In genomic region chr3:45123030-45123429, GRCh38 we compare ENCODE assay signal across 1 cellular context.
TF ChIP-seq lines count a peak whose summit lies in the region.

No MANE protein-coding gene starts in this region.

TF ChIP-seq in A549, 52 proteins besides CTCF, POLR2A, EP300 and RAD21 (continued from another document):
- TF ChIP-seq, protein P1, sequence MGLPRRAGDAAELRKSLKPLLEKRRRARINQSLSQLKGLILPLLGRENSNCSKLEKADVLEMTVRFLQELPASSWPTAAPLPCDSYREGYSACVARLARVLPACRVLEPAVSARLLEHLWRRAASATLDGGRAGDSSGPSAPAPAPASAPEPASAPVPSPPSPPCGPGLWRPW (IDR thresholded peaks at IDR 0.05): no peak; the same call in 1 of the 2 replicates
- no peak for TF ChIP-seq KDM1A (IDR thresholded peaks at IDR 0.05; ENCODE audit: low read depth)
- peak; percentile 86 for TF ChIP-seq FOSL2 (IDR thresholded peaks at IDR 0.05)
- TF ChIP-seq FOSL2 (CRISPR knock-in tag; IDR thresholded peaks at IDR 0.05): peak; percentile 83
- no peak for TF ChIP-seq E2F6 (IDR thresholded peaks at IDR 0.05; ENCODE audit: borderline replicate concordance, low read depth)
- no peak for TF ChIP-seq ZFP36 (IDR thresholded peaks at IDR 0.05; ENCODE audit: borderline replicate concordance, partially characterized antibody)
- TF ChIP-seq, protein P2, sequence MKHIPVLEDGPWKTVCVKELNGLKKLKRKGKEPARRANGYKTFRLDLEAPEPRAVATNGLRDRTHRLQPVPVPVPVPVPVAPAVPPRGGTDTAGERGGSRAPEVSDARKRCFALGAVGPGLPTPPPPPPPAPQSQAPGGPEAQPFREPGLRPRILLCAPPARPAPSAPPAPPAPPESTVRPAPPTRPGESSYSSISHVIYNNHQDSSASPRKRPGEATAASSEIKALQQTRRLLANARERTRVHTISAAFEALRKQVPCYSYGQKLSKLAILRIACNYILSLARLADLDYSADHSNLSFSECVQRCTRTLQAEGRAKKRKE (CRISPR knock-in tag; IDR thresholded peaks at IDR 0.05; ENCODE audit: low read depth): no peak
- TF ChIP-seq PHF8 (IDR thresholded peaks at IDR 0.05; ENCODE audit: borderline replicate concordance, low read depth): no peak
- TF ChIP-seq ELK1 (IDR thresholded peaks at IDR 0.05; ENCODE audit: low read depth, low read length): no peak
- TF ChIP-seq, protein P3, sequence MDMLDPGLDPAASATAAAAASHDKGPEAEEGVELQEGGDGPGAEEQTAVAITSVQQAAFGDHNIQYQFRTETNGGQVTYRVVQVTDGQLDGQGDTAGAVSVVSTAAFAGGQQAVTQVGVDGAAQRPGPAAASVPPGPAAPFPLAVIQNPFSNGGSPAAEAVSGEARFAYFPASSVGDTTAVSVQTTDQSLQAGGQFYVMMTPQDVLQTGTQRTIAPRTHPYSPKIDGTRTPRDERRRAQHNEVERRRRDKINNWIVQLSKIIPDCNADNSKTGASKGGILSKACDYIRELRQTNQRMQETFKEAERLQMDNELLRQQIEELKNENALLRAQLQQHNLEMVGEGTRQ (IDR thresholded peaks at IDR 0.05): no peak
- TF ChIP-seq HEYL (CRISPR knock-in tag; IDR thresholded peaks at IDR 0.05): no peak
- no peak for TF ChIP-seq POLR2AphosphoS2 (conservative IDR thresholded peaks at IDR 0.05; ENCODE audit: low read length)
- peak; percentile 86 to 93 for TF ChIP-seq CEBPB (IDR thresholded peaks at IDR 0.05)
- TF ChIP-seq NPAS2 (CRISPR knock-in tag; IDR thresholded peaks at IDR 0.05; ENCODE audit: borderline replicate concordance): no peak
- TF ChIP-seq, protein P4, sequence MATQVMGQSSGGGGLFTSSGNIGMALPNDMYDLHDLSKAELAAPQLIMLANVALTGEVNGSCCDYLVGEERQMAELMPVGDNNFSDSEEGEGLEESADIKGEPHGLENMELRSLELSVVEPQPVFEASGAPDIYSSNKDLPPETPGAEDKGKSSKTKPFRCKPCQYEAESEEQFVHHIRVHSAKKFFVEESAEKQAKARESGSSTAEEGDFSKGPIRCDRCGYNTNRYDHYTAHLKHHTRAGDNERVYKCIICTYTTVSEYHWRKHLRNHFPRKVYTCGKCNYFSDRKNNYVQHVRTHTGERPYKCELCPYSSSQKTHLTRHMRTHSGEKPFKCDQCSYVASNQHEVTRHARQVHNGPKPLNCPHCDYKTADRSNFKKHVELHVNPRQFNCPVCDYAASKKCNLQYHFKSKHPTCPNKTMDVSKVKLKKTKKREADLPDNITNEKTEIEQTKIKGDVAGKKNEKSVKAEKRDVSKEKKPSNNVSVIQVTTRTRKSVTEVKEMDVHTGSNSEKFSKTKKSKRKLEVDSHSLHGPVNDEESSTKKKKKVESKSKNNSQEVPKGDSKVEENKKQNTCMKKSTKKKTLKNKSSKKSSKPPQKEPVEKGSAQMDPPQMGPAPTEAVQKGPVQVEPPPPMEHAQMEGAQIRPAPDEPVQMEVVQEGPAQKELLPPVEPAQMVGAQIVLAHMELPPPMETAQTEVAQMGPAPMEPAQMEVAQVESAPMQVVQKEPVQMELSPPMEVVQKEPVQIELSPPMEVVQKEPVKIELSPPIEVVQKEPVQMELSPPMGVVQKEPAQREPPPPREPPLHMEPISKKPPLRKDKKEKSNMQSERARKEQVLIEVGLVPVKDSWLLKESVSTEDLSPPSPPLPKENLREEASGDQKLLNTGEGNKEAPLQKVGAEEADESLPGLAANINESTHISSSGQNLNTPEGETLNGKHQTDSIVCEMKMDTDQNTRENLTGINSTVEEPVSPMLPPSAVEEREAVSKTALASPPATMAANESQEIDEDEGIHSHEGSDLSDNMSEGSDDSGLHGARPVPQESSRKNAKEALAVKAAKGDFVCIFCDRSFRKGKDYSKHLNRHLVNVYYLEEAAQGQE (IDR thresholded peaks at IDR 0.05): no peak
- TF ChIP-seq RNF2 (IDR thresholded peaks at IDR 0.05; ENCODE audit: borderline replicate concordance, low read depth): no peak
- TF ChIP-seq BHLHE40 (IDR thresholded peaks at IDR 0.05; ENCODE audit: low read depth, low read length): no peak; the same call in 1 of the 2 replicates
- TF ChIP-seq JUN (IDR thresholded peaks at IDR 0.05): peak in 1 of 2 experiments; percentile 48; a peak in 2 of 5 replicates
- TF ChIP-seq MAZ (IDR thresholded peaks at IDR 0.05; ENCODE audit: borderline replicate concordance, low read depth, low read length): no peak
- TF ChIP-seq FOSB (CRISPR knock-in tag; IDR thresholded peaks at IDR 0.05): no peak
- no peak for TF ChIP-seq CBX8 (IDR thresholded peaks at IDR 0.05)
- TF ChIP-seq CBX2 (IDR thresholded peaks at IDR 0.05; ENCODE audit: borderline replicate concordance, low read depth): no peak
